Comparison of ENCODE assay signal across 1 cellular context in the genomic region with DNA sequence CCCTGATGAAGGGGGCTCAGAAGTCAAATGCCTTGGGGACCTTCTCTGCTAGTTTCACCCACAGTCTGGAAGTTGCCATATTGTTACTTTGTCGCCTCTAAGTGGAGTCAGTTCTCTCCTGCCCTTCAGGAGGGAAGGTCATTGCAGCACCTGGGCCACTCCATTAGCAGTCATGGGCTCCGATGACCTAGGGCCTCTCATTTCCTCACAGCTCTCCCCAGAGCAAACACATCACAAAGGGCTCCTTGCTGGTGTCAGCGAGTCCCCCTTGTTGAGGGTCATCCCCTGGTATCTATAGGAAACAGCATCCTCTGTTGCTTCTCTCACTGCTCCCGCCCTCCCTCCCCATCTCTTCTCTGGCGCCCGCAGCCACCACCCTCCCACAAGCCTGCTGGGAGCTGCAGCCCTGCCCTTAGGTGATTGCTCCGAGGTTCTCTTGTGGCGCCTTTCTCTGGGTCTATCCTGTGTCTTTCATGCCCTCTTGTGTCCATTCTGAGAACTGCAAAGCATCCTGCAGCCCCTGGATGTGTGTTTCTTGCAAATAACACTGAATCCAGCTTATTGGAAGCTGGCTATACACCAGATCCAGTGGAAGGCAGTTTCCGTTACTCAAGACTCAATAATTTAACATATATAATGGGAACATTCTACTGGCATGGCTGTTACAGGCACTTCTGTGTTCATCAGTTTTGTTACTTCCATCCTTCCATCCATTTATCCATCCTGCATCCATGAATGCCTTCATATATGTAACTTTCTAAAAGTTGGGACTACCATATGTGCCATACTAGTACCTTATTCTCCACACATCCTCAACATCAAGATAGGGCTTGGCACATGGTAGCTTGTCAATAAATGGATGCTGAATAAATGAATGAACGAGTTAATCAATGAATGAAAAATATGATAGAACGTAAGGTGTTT.
TF ChIP-seq lines count a peak whose summit lies in the region.

No MANE protein-coding gene starts in this region.

TF ChIP-seq in HepG2, 621 proteins besides CTCF, POLR2A, EP300 and RAD21 (continues in another document):
- TF ChIP-seq, protein P1, sequence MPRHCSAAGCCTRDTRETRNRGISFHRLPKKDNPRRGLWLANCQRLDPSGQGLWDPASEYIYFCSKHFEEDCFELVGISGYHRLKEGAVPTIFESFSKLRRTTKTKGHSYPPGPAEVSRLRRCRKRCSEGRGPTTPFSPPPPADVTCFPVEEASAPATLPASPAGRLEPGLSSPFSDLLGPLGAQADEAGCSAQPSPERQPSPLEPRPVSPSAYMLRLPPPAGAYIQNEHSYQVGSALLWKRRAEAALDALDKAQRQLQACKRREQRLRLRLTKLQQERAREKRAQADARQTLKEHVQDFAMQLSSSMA (CRISPR knock-in tag; IDR thresholded peaks at IDR 0.05), result no peak
- TF ChIP-seq, protein P2, sequence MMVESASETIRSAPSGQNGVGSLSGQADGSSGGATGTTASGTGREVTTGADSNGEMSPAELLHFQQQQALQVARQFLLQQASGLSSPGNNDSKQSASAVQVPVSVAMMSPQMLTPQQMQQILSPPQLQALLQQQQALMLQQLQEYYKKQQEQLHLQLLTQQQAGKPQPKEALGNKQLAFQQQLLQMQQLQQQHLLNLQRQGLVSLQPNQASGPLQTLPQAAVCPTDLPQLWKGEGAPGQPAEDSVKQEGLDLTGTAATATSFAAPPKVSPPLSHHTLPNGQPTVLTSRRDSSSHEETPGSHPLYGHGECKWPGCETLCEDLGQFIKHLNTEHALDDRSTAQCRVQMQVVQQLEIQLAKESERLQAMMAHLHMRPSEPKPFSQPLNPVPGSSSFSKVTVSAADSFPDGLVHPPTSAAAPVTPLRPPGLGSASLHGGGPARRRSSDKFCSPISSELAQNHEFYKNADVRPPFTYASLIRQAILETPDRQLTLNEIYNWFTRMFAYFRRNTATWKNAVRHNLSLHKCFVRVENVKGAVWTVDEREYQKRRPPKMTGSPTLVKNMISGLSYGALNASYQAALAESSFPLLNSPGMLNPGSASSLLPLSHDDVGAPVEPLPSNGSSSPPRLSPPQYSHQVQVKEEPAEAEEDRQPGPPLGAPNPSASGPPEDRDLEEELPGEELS (CRISPR knock-in tag; IDR thresholded peaks at IDR 0.05), result no peak
- TF ChIP-seq PHF5A (CRISPR knock-in tag; IDR thresholded peaks at IDR 0.05; ENCODE audit: low read depth, unreplicated experiment) (peak; percentile 35), ZNF775 (CRISPR knock-in tag; IDR thresholded peaks at IDR 0.05; ENCODE audit: borderline replicate concordance) (no peak), NR2C2 (CRISPR knock-in tag; IDR thresholded peaks at IDR 0.05; ENCODE audit: borderline replicate concordance) (no peak), TARDBP (CRISPR knock-in tag; IDR thresholded peaks at IDR 0.05) (no peak), FOSL2 (CRISPR knock-in tag; IDR thresholded peaks at IDR 0.05) (peak; percentile 35; the same call in 1 of the 2 replicates), NR2F6 (IDR thresholded peaks at IDR 0.05) (no peak), NR2F6 (CRISPR knock-in tag; IDR thresholded peaks at IDR 0.05) (peak; percentile 20; the same call in 1 of the 2 replicates), ZNF781 (CRISPR knock-in tag; IDR thresholded peaks at IDR 0.05; ENCODE audit: borderline replicate concordance, not compliant biosample characterization) (no peak), ZNF772 (CRISPR knock-in tag; IDR thresholded peaks at IDR 0.05) (no peak), ZNF44 (CRISPR knock-in tag; IDR thresholded peaks at IDR 0.05) (no peak), NCOA2 (CRISPR knock-in tag; IDR thresholded peaks at IDR 0.05) (0 out of 2 replicates have a peak, but pooled peaks have one; percentile 20), CAMTA2 (CRISPR knock-in tag; IDR thresholded peaks at IDR 0.05; ENCODE audit: borderline replicate concordance) (no peak), KDM1A (CRISPR knock-in tag; IDR thresholded peaks at IDR 0.05) (no peak), EED (CRISPR knock-in tag; IDR thresholded peaks at IDR 0.05) (no peak; the same call in 1 of the 2 replicates), MEIS2 (CRISPR knock-in tag; IDR thresholded peaks at IDR 0.05) (no peak), HNF4A (CRISPR knock-in tag; IDR thresholded peaks at IDR 0.05) (peak; percentile 22; the same call in 1 of the 2 replicates), ZNF343 (CRISPR knock-in tag; IDR thresholded peaks at IDR 0.05) (no peak), ZNF441 (CRISPR knock-in tag; IDR thresholded peaks at IDR 0.05; ENCODE audit: borderline replicate concordance) (peak; percentile 36; the same call in 1 of the 2 replicates), ZNF484 (CRISPR knock-in tag; IDR thresholded peaks at IDR 0.05; ENCODE audit: borderline replicate concordance, low read depth) (no peak), MAF1 (CRISPR knock-in tag; IDR thresholded peaks at IDR 0.05; ENCODE audit: borderline replicate concordance) (no peak), TMF1 (CRISPR knock-in tag; IDR thresholded peaks at IDR 0.05; ENCODE audit: low read depth) (no peak), ZBTB8A (CRISPR knock-in tag; IDR thresholded peaks at IDR 0.05; ENCODE audit: borderline replicate concordance, low read depth) (no peak), PPARG (CRISPR knock-in tag; conservative IDR thresholded peaks at IDR 0.05) (0 out of 2 replicates have a peak, but pooled peaks have one; percentile 30), SAP130 (CRISPR knock-in tag; IDR thresholded peaks at IDR 0.05; ENCODE audit: low read depth) (0 out of 2 replicates have a peak, but pooled peaks have one; percentile 16), MBNL3 (CRISPR knock-in tag; conservative IDR thresholded peaks at IDR 0.05) (0 out of 2 replicates have a peak, but pooled peaks have one; percentile 62), CBX5 (CRISPR knock-in tag; IDR thresholded peaks at IDR 0.05; ENCODE audit: borderline replicate concordance) (no peak), LCORL (IDR thresholded peaks at IDR 0.05) (no peak), LCORL (CRISPR knock-in tag; IDR thresholded peaks at IDR 0.05) (peak; percentile 56; the same call in 1 of the 2 replicates), MIER2 (CRISPR knock-in tag; IDR thresholded peaks at IDR 0.05) (0 out of 2 replicates have a peak, but pooled peaks have one; percentile 29)
- TF ChIP-seq, protein P3, sequence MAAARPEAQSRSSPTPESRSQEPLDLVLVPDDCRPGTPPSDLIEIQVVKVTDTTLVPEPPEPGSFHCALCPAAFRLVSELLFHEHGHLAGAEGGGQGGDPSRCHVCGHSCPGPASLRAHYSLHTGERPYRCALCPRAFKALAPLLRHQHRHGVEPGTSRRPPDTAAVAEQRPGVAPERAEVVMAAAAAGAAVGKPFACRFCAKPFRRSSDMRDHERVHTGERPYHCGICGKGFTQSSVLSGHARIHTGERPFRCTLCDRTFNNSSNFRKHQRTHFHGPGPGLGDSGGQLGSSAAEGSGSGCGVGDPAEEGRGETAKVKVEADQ (CRISPR knock-in tag; IDR thresholded peaks at IDR 0.05; ENCODE audit: borderline replicate concordance), result 0 out of 2 replicates have a peak, but pooled peaks have one; percentile 60
- TF ChIP-seq, protein P4, sequence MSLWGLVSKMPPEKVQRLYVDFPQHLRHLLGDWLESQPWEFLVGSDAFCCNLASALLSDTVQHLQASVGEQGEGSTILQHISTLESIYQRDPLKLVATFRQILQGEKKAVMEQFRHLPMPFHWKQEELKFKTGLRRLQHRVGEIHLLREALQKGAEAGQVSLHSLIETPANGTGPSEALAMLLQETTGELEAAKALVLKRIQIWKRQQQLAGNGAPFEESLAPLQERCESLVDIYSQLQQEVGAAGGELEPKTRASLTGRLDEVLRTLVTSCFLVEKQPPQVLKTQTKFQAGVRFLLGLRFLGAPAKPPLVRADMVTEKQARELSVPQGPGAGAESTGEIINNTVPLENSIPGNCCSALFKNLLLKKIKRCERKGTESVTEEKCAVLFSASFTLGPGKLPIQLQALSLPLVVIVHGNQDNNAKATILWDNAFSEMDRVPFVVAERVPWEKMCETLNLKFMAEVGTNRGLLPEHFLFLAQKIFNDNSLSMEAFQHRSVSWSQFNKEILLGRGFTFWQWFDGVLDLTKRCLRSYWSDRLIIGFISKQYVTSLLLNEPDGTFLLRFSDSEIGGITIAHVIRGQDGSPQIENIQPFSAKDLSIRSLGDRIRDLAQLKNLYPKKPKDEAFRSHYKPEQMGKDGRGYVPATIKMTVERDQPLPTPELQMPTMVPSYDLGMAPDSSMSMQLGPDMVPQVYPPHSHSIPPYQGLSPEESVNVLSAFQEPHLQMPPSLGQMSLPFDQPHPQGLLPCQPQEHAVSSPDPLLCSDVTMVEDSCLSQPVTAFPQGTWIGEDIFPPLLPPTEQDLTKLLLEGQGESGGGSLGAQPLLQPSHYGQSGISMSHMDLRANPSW (CRISPR knock-in tag; IDR thresholded peaks at IDR 0.05; ENCODE audit: borderline replicate concordance), result no peak
- TF ChIP-seq, protein P5, sequence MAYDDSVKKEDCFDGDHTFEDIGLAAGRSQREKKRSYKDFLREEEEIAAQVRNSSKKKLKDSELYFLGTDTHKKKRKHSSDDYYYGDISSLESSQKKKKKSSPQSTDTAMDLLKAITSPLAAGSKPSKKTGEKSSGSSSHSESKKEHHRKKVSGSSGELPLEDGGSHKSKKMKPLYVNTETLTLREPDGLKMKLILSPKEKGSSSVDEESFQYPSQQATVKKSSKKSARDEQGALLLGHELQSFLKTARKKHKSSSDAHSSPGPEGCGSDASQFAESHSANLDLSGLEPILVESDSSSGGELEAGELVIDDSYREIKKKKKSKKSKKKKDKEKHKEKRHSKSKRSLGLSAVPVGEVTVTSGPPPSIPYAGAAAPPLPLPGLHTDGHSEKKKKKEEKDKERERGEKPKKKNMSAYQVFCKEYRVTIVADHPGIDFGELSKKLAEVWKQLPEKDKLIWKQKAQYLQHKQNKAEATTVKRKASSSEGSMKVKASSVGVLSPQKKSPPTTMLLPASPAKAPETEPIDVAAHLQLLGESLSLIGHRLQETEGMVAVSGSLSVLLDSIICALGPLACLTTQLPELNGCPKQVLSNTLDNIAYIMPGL (CRISPR knock-in tag; IDR thresholded peaks at IDR 0.05; ENCODE audit: borderline replicate concordance in 1 of 2, low read depth in 1 of 2), result peak in 1 of 2 experiments; percentile 61; a peak in 1 of 4 replicates
- TF ChIP-seq, protein P6, sequence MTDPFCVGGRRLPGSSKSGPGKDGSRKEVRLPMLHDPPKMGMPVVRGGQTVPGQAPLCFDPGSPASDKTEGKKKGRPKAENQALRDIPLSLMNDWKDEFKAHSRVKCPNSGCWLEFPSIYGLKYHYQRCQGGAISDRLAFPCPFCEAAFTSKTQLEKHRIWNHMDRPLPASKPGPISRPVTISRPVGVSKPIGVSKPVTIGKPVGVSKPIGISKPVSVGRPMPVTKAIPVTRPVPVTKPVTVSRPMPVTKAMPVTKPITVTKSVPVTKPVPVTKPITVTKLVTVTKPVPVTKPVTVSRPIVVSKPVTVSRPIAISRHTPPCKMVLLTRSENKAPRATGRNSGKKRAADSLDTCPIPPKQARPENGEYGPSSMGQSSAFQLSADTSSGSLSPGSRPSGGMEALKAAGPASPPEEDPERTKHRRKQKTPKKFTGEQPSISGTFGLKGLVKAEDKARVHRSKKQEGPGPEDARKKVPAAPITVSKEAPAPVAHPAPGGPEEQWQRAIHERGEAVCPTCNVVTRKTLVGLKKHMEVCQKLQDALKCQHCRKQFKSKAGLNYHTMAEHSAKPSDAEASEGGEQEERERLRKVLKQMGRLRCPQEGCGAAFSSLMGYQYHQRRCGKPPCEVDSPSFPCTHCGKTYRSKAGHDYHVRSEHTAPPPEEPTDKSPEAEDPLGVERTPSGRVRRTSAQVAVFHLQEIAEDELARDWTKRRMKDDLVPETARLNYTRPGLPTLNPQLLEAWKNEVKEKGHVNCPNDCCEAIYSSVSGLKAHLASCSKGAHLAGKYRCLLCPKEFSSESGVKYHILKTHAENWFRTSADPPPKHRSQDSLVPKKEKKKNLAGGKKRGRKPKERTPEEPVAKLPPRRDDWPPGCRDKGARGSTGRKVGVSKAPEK (CRISPR knock-in tag; IDR thresholded peaks at IDR 0.05; ENCODE audit: borderline replicate concordance), result no peak; the same call in 1 of the 2 replicates
- TF ChIP-seq, protein P7, sequence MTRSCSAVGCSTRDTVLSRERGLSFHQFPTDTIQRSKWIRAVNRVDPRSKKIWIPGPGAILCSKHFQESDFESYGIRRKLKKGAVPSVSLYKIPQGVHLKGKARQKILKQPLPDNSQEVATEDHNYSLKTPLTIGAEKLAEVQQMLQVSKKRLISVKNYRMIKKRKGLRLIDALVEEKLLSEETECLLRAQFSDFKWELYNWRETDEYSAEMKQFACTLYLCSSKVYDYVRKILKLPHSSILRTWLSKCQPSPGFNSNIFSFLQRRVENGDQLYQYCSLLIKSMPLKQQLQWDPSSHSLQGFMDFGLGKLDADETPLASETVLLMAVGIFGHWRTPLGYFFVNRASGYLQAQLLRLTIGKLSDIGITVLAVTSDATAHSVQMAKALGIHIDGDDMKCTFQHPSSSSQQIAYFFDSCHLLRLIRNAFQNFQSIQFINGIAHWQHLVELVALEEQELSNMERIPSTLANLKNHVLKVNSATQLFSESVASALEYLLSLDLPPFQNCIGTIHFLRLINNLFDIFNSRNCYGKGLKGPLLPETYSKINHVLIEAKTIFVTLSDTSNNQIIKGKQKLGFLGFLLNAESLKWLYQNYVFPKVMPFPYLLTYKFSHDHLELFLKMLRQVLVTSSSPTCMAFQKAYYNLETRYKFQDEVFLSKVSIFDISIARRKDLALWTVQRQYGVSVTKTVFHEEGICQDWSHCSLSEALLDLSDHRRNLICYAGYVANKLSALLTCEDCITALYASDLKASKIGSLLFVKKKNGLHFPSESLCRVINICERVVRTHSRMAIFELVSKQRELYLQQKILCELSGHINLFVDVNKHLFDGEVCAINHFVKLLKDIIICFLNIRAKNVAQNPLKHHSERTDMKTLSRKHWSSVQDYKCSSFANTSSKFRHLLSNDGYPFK (CRISPR knock-in tag; IDR thresholded peaks at IDR 0.05; ENCODE audit: borderline replicate concordance), result 0 out of 2 replicates have a peak, but pooled peaks have one; percentile 37
- TF ChIP-seq, protein P8, sequence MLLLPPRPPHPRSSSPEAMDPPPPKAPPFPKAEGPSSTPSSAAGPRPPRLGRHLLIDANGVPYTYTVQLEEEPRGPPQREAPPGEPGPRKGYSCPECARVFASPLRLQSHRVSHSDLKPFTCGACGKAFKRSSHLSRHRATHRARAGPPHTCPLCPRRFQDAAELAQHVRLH (CRISPR knock-in tag; IDR thresholded peaks at IDR 0.05; ENCODE audit: borderline replicate concordance, low read depth), result peak; percentile 43; the same call in 1 of the 2 replicates
- TF ChIP-seq, protein P9, sequence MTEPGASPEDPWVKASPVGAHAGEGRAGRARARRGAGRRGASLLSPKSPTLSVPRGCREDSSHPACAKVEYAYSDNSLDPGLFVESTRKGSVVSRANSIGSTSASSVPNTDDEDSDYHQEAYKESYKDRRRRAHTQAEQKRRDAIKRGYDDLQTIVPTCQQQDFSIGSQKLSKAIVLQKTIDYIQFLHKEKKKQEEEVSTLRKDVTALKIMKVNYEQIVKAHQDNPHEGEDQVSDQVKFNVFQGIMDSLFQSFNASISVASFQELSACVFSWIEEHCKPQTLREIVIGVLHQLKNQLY (CRISPR knock-in tag; IDR thresholded peaks at IDR 0.05), result no peak
- TF ChIP-seq, protein P10, sequence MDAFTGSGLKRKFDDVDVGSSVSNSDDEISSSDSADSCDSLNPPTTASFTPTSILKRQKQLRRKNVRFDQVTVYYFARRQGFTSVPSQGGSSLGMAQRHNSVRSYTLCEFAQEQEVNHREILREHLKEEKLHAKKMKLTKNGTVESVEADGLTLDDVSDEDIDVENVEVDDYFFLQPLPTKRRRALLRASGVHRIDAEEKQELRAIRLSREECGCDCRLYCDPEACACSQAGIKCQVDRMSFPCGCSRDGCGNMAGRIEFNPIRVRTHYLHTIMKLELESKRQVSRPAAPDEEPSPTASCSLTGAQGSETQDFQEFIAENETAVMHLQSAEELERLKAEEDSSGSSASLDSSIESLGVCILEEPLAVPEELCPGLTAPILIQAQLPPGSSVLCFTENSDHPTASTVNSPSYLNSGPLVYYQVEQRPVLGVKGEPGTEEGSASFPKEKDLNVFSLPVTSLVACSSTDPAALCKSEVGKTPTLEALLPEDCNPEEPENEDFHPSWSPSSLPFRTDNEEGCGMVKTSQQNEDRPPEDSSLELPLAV (CRISPR knock-in tag; conservative IDR thresholded peaks at IDR 0.05; ENCODE audit: low read depth), result no peak
